ENCODE assay signal across 17 cellular contexts in the genomic region with DNA sequence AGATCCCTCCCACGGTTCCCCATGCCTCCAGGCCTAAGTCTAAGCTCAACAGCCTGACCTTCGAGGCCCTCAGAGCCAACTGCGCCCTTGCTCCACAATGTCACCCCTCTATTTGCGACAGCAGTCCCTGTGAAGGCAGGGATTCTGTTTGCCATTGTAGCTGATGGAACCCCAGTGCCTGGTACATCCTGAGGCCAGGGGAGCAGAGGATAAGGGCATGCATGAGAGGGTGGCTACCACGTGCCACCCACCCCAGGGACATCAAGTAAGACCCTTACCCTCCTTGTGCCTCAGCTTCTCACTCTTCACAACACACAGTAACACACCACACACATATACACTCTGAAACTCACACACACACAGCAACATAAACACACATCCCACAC. TPM values are rescaled to one million over a fixed set of nuclear protein-coding genes. Genes with fewer than 3 reads are reported as not detected.
A peak's percentile ranks its signal among the peaks of the same experiment; 100 is the strongest.
DNase-seq lines count a peak whose midpoint lies in the region; ATAC-seq and TF ChIP-seq lines count a peak whose summit lies in the region.
"Had no signal": no experiment of that assay in that cellular context is flagged by ENCODE, and none has a peak within 500 bp of the region (broad histone marks: within the 10 kb centered on the region; RNA-seq: fewer than 3 reads in every experiment).

No MANE protein-coding gene starts in this region.

- H3K4me1 Mint-ChIP-seq in nephron progenitor cell, result peaks cover 50% of the 10 kb centered on the region

- no peaks in the 10 kb centered on the region for H3K36me3 Mint-ChIP-seq in nephron progenitor cell (ENCODE audit: low read depth)

- no peak for DNase-seq in HL-60 (ENCODE audit: low read depth in 1 of 2, low spot score in 1 of 2)
- peak in 1 of 10 donors; percentile 41 for DNase-seq in dorsolateral prefrontal cortex
- DNase-seq in nephron progenitor cell, result no peak
- DNase-seq in T1000 (lab: John Stamatoyannopoulos, UW), result no peak
- DNase-seq in mesenteric fat pad (ENCODE audit: low spot score), result no peak
- no peak for DNase-seq in NCI-H345 (lab: John Stamatoyannopoulos, UW)
- DNase-seq: ACHN, KBM-7, NCI-H187, NCI-H226, NCI-H524 treated with DMSO at 0.1 percent for 48 hours, RPMI8226 had no signal

- H3K27ac ChIP-seq in HL-60 (replicated peaks) (peak overlapping the region; percentile 25; the same call in 1 of the 2 replicates), dorsolateral prefrontal cortex (peak overlapping the region in 31 of 59 donors; percentile 6 to 76 (median 44)), temporal lobe (ENCODE audit: low read depth, low read length) (peak overlapping the region; percentile 19)

- no peaks in the 10 kb centered on the region for H3K9me3 Mint-ChIP-seq in nephron progenitor cell

- H3K27me3 ChIP-seq in HL-60 (ENCODE audit: insufficient read depth, poor library complexity, severe bottlenecking) (no peaks in the 10 kb centered on the region), dorsolateral prefrontal cortex (no peaks in the 10 kb centered on the region)

- peaks cover 2% of the 10 kb centered on the region for H3K27me3 Mint-ChIP-seq in nephron progenitor cell (ENCODE audit: low read depth, poor library complexity)

- TF ChIP-seq CTCF in HL-60 (IDR thresholded peaks at IDR 0.05; ENCODE audit: insufficient read depth, low read length) (no peak), dorsolateral prefrontal cortex (IDR thresholded peaks at IDR 0.05 in 54 of 56, conservative IDR thresholded peaks at IDR 0.05 in 2 of 56; ENCODE audit: low read depth in 1 of 56, partially characterized antibody in 56 of 56) (no peak), nephron progenitor cell (IDR thresholded peaks at IDR 0.05) (no peak)

- H3K4me3 ChIP-seq in HL-60 (replicated peaks; ENCODE audit: insufficient read depth, low read length), result no peak overlapping the region
- no peak overlapping the region for H3K4me3 ChIP-seq in dorsolateral prefrontal cortex
- H3K4me3 ChIP-seq: GM12878, GM23338 had no signal

- no peak for ATAC-seq in HG03432 (IDR thresholded peaks at IDR 0.05; ENCODE audit: unreplicated experiment)
- ATAC-seq: GM12878, GM23338, HCT116 had no signal

- no peak overlapping the region for H3K4me3 Mint-ChIP-seq in nephron progenitor cell
- H3K4me3 Mint-ChIP-seq: GM23338 had no signal

- peak overlapping the region; percentile 1 for H3K27ac Mint-ChIP-seq in nephron progenitor cell
- H3K27ac Mint-ChIP-seq: GM23338 had no signal

- intact Hi-C loops in dorsolateral prefrontal cortex (cut with DNase I), result no loop called here

RNA-seq across cellular contexts. Expression of a gene that starts 20.0 kb away (rescaled TPM):
- total RNA-seq in dorsolateral prefrontal cortex, result 100 to 1,000 TPM; 164 to 389 (median 265) TPM
- total RNA-seq in temporal lobe, result 9.3 TPM
- 100 TPM for total RNA-seq in mesenteric fat pad
